Comparison of ENCODE assay signal across 25 cellular contexts in genomic region chr22:50284479-50284878, GRCh38. TPM values are rescaled to one million over a fixed set of nuclear protein-coding genes. Genes with fewer than 3 reads are reported as not detected.
DNase-seq lines count a peak whose midpoint lies in the region; ATAC-seq and TF ChIP-seq lines count a peak whose summit lies in the region.
"Had no signal": no experiment of that assay in that cellular context is flagged by ENCODE, and none has a peak within 500 bp of the region (broad histone marks: within the 10 kb centered on the region; RNA-seq: fewer than 3 reads in every experiment).

No MANE protein-coding gene starts in this region.

- no peaks in the 10 kb centered on the region for H3K27me3 ChIP-seq in CD4-positive, alpha-beta memory T cell (ENCODE audit: insufficient read depth, low read length)
- H3K27me3 ChIP-seq: SJSA1 had no signal

- intact Hi-C loops in CD4-positive, alpha-beta memory T cell (cut with micrococcal nuclease) = no loop called here

- peak overlapping the region; percentile 41 for H3K4me3 Mint-ChIP-seq in T-helper 17 cell
- H3K4me3 Mint-ChIP-seq in mesothelial cell of epicardium = peak overlapping the region; percentile 16
- H3K4me3 Mint-ChIP-seq in CD4-positive, alpha-beta memory T cell = no peak overlapping the region
- H3K4me3 Mint-ChIP-seq: B cell had no signal

- no peaks in the 10 kb centered on the region for H3K4me1 ChIP-seq in HEK293 (ENCODE audit: control insufficient read depth, insufficient read depth, low read length)
- no peaks in the 10 kb centered on the region for H3K4me1 ChIP-seq in CD4-positive, alpha-beta memory T cell (ENCODE audit: insufficient read depth, low read length)
- H3K4me1 ChIP-seq: HAP-1 had no signal

- H3K36me3 ChIP-seq in HEK293 (ENCODE audit: control insufficient read depth in 2 of 2, insufficient read depth in 1 of 2, low read length in 2 of 2) = peaks cover 0 to 93% of the 10 kb centered on the region in 2 experiments; a peak in 1 of 3 replicates
- H3K36me3 ChIP-seq in CD4-positive, alpha-beta memory T cell (ENCODE audit: insufficient read depth, low read length) = no peaks in the 10 kb centered on the region

- H3K27me3 Mint-ChIP-seq in T-helper 17 cell (no peaks in the 10 kb centered on the region), mesothelial cell of epicardium (ENCODE audit: low read depth) (no peaks in the 10 kb centered on the region)
- no peaks in the 10 kb centered on the region for H3K27me3 Mint-ChIP-seq in CD4-positive, alpha-beta memory T cell
- H3K27me3 Mint-ChIP-seq: B cell; CD8-positive, alpha-beta memory T cell had no signal

- no peak overlapping the region for H3K27ac ChIP-seq in HEK293 (ENCODE audit: extremely low read depth, low read depth, low read length)
- no peak overlapping the region for H3K27ac ChIP-seq in CD4-positive, alpha-beta memory T cell (ENCODE audit: low read depth, low read length)
- H3K27ac ChIP-seq: C4-2B, GM23248, PC-9, SJSA1 had no signal

- H3K9me3 ChIP-seq in HEK293 (ENCODE audit: control insufficient read depth, insufficient read depth, low read depth, low read length) (no peaks in the 10 kb centered on the region), T-helper 17 cell (ENCODE audit: control insufficient read depth, low read length, poor library complexity, severe bottlenecking) (no peaks in the 10 kb centered on the region)
- H3K9me3 ChIP-seq in CD4-positive, alpha-beta memory T cell (ENCODE audit: control insufficient read depth in 1 of 2, low read length in 2 of 2) = no peaks in the 10 kb centered on the region
- H3K9me3 ChIP-seq: HAP-1, SJSA1 had no signal

- DNase-seq in T-helper 17 cell (no peak), mesothelial cell of epicardium (ENCODE audit: low spot score in 2 of 2, unreplicated experiment in 2 of 2) (no peak), DMS 273 treated with DMSO at 0.1 percent for 48 hours (lab: John Stamatoyannopoulos, UW) (no peak)
- DNase-seq in activated CD4-positive, alpha-beta T cell treated with anti-CD3 and anti-CD28 coated beads for 48 hours = no peak
- no peak for DNase-seq in CD4-positive, alpha-beta memory T cell
- DNase-seq in activated naive CD4-positive, alpha-beta T cell (lab: John Stamatoyannopoulos, UW) = no peak
- DNase-seq: CD8-positive, alpha-beta memory T cell; GM23248; Kasumi-1; NCI-H1092 treated with DMSO at 0.1 percent for 48 hours; NCI-H1436 treated with DMSO at 0.1 percent for 48 hours; NCI-H187 treated with DMSO at 0.1 percent for 48 hours; NCI-H446 treated with DMSO at 0.1 percent for 48 hours; NCI-H526; NCI-H82; NK-92 treated with Interleukin-12 subunit alpha and Interleukin-12 subunit beta, amount 100 ng/mL, for 24 hours; PC-9; Right ventricle myocardium superior; T-helper 1 cell had no signal

- no peak overlapping the region for H3K27ac Mint-ChIP-seq in T-helper 17 cell
- H3K27ac Mint-ChIP-seq in mesothelial cell of epicardium = peak overlapping the region; percentile 70
- no peak overlapping the region for H3K27ac Mint-ChIP-seq in CD4-positive, alpha-beta memory T cell
- H3K27ac Mint-ChIP-seq: B cell; CD8-positive, alpha-beta memory T cell had no signal

- no peaks in the 10 kb centered on the region for H3K36me3 Mint-ChIP-seq in T-helper 17 cell (ENCODE audit: low read depth)
- H3K36me3 Mint-ChIP-seq in mesothelial cell of epicardium = peaks cover 13% of the 10 kb centered on the region
- no peaks in the 10 kb centered on the region for H3K36me3 Mint-ChIP-seq in CD4-positive, alpha-beta memory T cell
- H3K36me3 Mint-ChIP-seq: CD8-positive, alpha-beta memory T cell had no signal

- CTCF ChIA-PET in HEK293 (lab: Yijun Ruan, JAX) = no interaction called here
- CTCF ChIA-PET in CD4-positive, alpha-beta memory T cell (lab: Charles Lee; ENCODE audit: partially characterized antibody) = no interaction called here

- POLR2A ChIA-PET in HEK293 (lab: Yijun Ruan, JAX) = no interaction called here
- POLR2A ChIA-PET in CD4-positive, alpha-beta memory T cell (lab: Charles Lee; ENCODE audit: partially characterized antibody) = no interaction called here

- no peak overlapping the region for H3K4me3 ChIP-seq in HEK293 (ENCODE audit: low read depth, low read length)
- no peak overlapping the region for H3K4me3 ChIP-seq in CD4-positive, alpha-beta memory T cell (ENCODE audit: low read length in 2 of 2)
- H3K4me3 ChIP-seq: GM23248, HAP-1, K562, PC-9, SJSA1 had no signal

- no peaks in the 10 kb centered on the region for H3K9me3 Mint-ChIP-seq in mesothelial cell of epicardium
- H3K9me3 Mint-ChIP-seq in CD4-positive, alpha-beta memory T cell = no peaks in the 10 kb centered on the region
- H3K9me3 Mint-ChIP-seq: CD8-positive, alpha-beta memory T cell had no signal

- no peak for ATAC-seq in T-helper 17 cell
- ATAC-seq: K562 had no signal

- no peak for TF ChIP-seq CTCF in HEK293 (tag by site-specific recombination; IDR thresholded peaks at IDR 0.05)
- TF ChIP-seq CTCF in mesothelial cell of epicardium (IDR thresholded peaks at IDR 0.05; ENCODE audit: unreplicated experiment) = no peak

- peaks cover 2% of the 10 kb centered on the region for H3K4me1 Mint-ChIP-seq in T-helper 17 cell
- peaks cover 8% of the 10 kb centered on the region for H3K4me1 Mint-ChIP-seq in mesothelial cell of epicardium
- H3K4me1 Mint-ChIP-seq in CD4-positive, alpha-beta memory T cell = no peaks in the 10 kb centered on the region
- H3K4me1 Mint-ChIP-seq: B cell; CD8-positive, alpha-beta memory T cell had no signal

TF ChIP-seq in HEK293, 187 proteins besides CTCF, POLR2A, EP300 and RAD21:
- TF ChIP-seq ZBTB48 (tag by site-specific recombination; IDR thresholded peaks at IDR 0.05) (no peak), REST (tag by site-specific recombination; IDR thresholded peaks at IDR 0.05) (0 out of 2 replicates have a peak, but pooled peaks have one; percentile 43)
- TF ChIP-seq, protein P1, sequence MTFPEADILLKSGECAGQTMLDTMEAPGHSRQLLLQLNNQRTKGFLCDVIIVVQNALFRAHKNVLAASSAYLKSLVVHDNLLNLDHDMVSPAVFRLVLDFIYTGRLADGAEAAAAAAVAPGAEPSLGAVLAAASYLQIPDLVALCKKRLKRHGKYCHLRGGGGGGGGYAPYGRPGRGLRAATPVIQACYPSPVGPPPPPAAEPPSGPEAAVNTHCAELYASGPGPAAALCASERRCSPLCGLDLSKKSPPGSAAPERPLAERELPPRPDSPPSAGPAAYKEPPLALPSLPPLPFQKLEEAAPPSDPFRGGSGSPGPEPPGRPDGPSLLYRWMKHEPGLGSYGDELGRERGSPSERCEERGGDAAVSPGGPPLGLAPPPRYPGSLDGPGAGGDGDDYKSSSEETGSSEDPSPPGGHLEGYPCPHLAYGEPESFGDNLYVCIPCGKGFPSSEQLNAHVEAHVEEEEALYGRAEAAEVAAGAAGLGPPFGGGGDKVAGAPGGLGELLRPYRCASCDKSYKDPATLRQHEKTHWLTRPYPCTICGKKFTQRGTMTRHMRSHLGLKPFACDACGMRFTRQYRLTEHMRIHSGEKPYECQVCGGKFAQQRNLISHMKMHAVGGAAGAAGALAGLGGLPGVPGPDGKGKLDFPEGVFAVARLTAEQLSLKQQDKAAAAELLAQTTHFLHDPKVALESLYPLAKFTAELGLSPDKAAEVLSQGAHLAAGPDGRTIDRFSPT (tag by site-specific recombination; IDR thresholded peaks at IDR 0.05) = peak; percentile 47
TF ChIP-seq in HEK293: peak in this region for 2.

RNA-seq across cellular contexts. Expression of gene MAPK11, which starts 14.3 kb away (rescaled TPM):
- total RNA-seq in T-helper 17 cell (10 to 100 TPM; 13.2 to 14.4 TPM), mesothelial cell of epicardium (5.9 to 8.4 TPM (median 8.3 TPM) in 3 replicates)
- 1 to 10 TPM; 1.6 to 1.7 TPM for total RNA-seq in CD4-positive, alpha-beta memory T cell
- polyA plus RNA-seq in CD4-positive, alpha-beta memory T cell = under 1 TPM; 0.10 to 0.54 TPM

RNA-seq across cellular contexts. Expression of gene PLXNB2, which starts 23.0 kb away (rescaled TPM):
- total RNA-seq in T-helper 17 cell = 1 to 10 TPM; 3.0 to 7.6 TPM
- 467 to 493 TPM (median 468 TPM) in 3 replicates for total RNA-seq in mesothelial cell of epicardium
- 1 to 10 TPM; 2.8 to 4.6 TPM for total RNA-seq in CD4-positive, alpha-beta memory T cell
- under 1 TPM in 1 of 2 donors, not detected in 1; 0.40 TPM for polyA plus RNA-seq in CD4-positive, alpha-beta memory T cell

RNA-seq across cellular contexts. Expression of gene MAPK12, which starts 23.0 kb away (rescaled TPM):
- total RNA-seq in T-helper 17 cell (1 to 10 TPM; 1.7 to 1.9 TPM), mesothelial cell of epicardium (55.6 to 63.3 TPM (median 57.2 TPM) in 3 replicates)
- 1 to 10 TPM; 2.9 TPM for total RNA-seq in CD4-positive, alpha-beta memory T cell
- polyA plus RNA-seq in CD4-positive, alpha-beta memory T cell = under 1 TPM in 1 of 2 donors, not detected in 1; 0.05 TPM

RNA-seq across cellular contexts. Expression of gene HDAC10, which starts 33.4 kb away (rescaled TPM):
- total RNA-seq in T-helper 17 cell (100 to 1,000 TPM in 1 of 2 donors, 10 to 100 TPM in 1; 95.5 to 105 TPM), mesothelial cell of epicardium (77.6 to 81.3 TPM (median 79.5 TPM) in 3 replicates)
- total RNA-seq in CD4-positive, alpha-beta memory T cell = 100 to 1,000 TPM; 141 to 151 TPM
- 1 to 10 TPM; 3.8 to 6.8 TPM for polyA plus RNA-seq in CD4-positive, alpha-beta memory T cell

RNA-seq across cellular contexts. Expression of gene TUBGCP6, which starts 39.7 kb away (rescaled TPM):
- 100 to 1,000 TPM; 110 to 122 TPM for total RNA-seq in T-helper 17 cell
- total RNA-seq in mesothelial cell of epicardium = 64.1 to 65.9 TPM (median 65.3 TPM) in 3 replicates
- total RNA-seq in CD4-positive, alpha-beta memory T cell = 100 to 1,000 TPM; 132 to 133 TPM
- polyA plus RNA-seq in CD4-positive, alpha-beta memory T cell = 10 to 100 TPM; 16.5 to 20.5 TPM

Comparison
In these comparisons a context has a peak if more than half of its experiments do, and no peak if none do; other contexts are left out.
1. H3K4me3 Mint-ChIP-seq: peak in T-helper 17 cell (single experiment) and mesothelial cell of epicardium (single experiment); none in CD4-positive, alpha-beta memory T cell (0 of 8).
2. RNA of gene PLXNB2, which starts 23.0 kb away (total RNA-seq): 467 to 493 TPM in mesothelial cell of epicardium; 3.0 to 7.6 TPM in T-helper 17 cell and 2.8 to 4.6 TPM in CD4-positive, alpha-beta memory T cell; every median in the first group is over 10 times any median in the second.
3. RNA of gene MAPK12, which starts 23.0 kb away (total RNA-seq): 55.6 to 63.3 TPM in mesothelial cell of epicardium; 2.9 TPM in CD4-positive, alpha-beta memory T cell and 1.7 to 1.9 TPM in T-helper 17 cell; every median in the first group is over 10 times any median in the second.